Comparison of ENCODE assay signal across 22 cellular contexts in the genomic region with DNA sequence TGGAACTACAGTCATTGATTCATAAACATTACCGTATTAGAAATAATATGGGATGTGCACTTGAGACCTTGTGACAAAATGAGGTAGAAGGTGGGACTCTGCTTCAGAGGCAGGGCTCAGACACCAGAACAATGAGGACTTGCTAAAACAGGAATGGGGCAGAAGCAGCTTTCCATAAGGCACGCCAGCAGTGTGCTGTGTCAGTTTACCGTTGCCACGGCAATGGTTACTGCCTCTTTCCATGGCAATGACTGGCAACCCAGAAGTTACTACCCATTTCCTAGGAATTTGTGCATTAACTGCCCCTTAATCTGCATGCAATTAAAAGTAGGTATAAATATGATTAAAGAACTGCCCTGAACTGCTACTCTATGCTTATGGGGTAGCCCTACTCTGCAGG.
"Had no signal": no experiment of that assay in that cellular context is flagged by ENCODE, and none has a peak within 500 bp of the region (broad histone marks: within the 10 kb centered on the region; RNA-seq: fewer than 3 reads in every experiment).

No MANE protein-coding gene starts in this region.

- H3K9me3 Mint-ChIP-seq: activated CD4-positive, alpha-beta memory T cell treated with anti-CD3 and anti-CD28 coated beads for 36 hours; activated naive CD4-positive, alpha-beta T cell treated with anti-CD3 and anti-CD28 coated beads for 36 hours; activated naive CD8-positive, alpha-beta T cell treated with anti-CD3 and anti-CD28 coated beads, Interleukin-2, amount 10 ng/mL, durations not matched to agents 7 days and 5 days; central memory CD8-positive, alpha-beta T cell; memory B cell; nephron had no signal

- H3K36me3 Mint-ChIP-seq: memory B cell had no signal

- H3K27ac Mint-ChIP-seq: activated CD4-positive, alpha-beta memory T cell treated with anti-CD3 and anti-CD28 coated beads for 36 hours; activated naive CD4-positive, alpha-beta T cell treated with anti-CD3 and anti-CD28 coated beads for 36 hours; activated naive CD8-positive, alpha-beta T cell treated with anti-CD3 and anti-CD28 coated beads, Interleukin-2, amount 10 ng/mL, durations not matched to agents 7 days and 5 days; memory B cell; nephron; T-helper 17 cell had no signal

- H3K4me3 ChIP-seq: breast epithelium, colonic mucosa, prostate gland, testis, vagina had no signal

- H3K27me3 ChIP-seq: breast epithelium, colonic mucosa, foreskin keratinocyte, testis, vagina had no signal

- H3K27ac ChIP-seq: breast epithelium, colonic mucosa, foreskin keratinocyte, prostate gland, testis, vagina had no signal

- ATAC-seq: foreskin keratinocyte, T-helper 17 cell had no signal

- H3K4me1 ChIP-seq: breast epithelium, colonic mucosa, foreskin keratinocyte, prostate gland, testis, vagina had no signal

- H3K27me3 Mint-ChIP-seq: activated CD4-positive, alpha-beta memory T cell treated with anti-CD3 and anti-CD28 coated beads for 36 hours; central memory CD8-positive, alpha-beta T cell; memory B cell; T-helper 17 cell had no signal

- H3K9me3 ChIP-seq: breast epithelium, colonic mucosa, prostate gland, testis, vagina had no signal

- H3K4me3 Mint-ChIP-seq: activated CD4-positive, alpha-beta memory T cell treated with anti-CD3 and anti-CD28 coated beads for 36 hours; activated naive CD4-positive, alpha-beta T cell treated with anti-CD3 and anti-CD28 coated beads for 36 hours; activated naive CD8-positive, alpha-beta T cell treated with anti-CD3 and anti-CD28 coated beads, Interleukin-2, amount 10 ng/mL, durations not matched to agents 7 days and 5 days; central memory CD8-positive, alpha-beta T cell; memory B cell; nephron; T-helper 17 cell had no signal

- H3K4me1 Mint-ChIP-seq: central memory CD8-positive, alpha-beta T cell; memory B cell; nephron had no signal

- FAIRE-seq: endometrium, islet of Langerhans had no signal

- DNase-seq: activated CD4-positive, alpha-beta memory T cell treated with anti-CD3 and anti-CD28 coated beads for 36 hours; activated CD4-positive, alpha-beta T cell treated with anti-CD3 and anti-CD28 coated beads for 48 hours; activated naive CD4-positive, alpha-beta T cell treated with anti-CD3 and anti-CD28 coated beads for 36 hours; activated naive CD8-positive, alpha-beta T cell treated with anti-CD3 and anti-CD28 coated beads, Interleukin-2, amount 10 ng/mL, durations not matched to agents 7 days and 5 days; activated T-cell treated with anti-CD3 and anti-CD28 coated beads, Interleukin-2, amount 50 U/mL, for 48 hours; amniotic stem cell; colonic mucosa; erythroblast; foreskin keratinocyte; stimulated activated CD4-positive, alpha-beta T cell treated with anti-CD3 and anti-CD28 coated beads, Interleukin-4, amount 100 ng/mL, for 1 hour; stimulated activated naive CD4-positive, alpha-beta T cell; T-helper 17 cell; testis; trophoblast cell had no signal

- H3K36me3 ChIP-seq: breast epithelium, colonic mucosa, prostate gland, vagina had no signal
